In genomic region chr2:85539361-85540130, GRCh38 we compare ENCODE assay signal across 8 cellular contexts. TPM values are rescaled to one million over a fixed set of nuclear protein-coding genes. Genes with fewer than 3 reads are reported as not detected.
A peak's percentile ranks its signal among the peaks of the same experiment; 100 is the strongest.
DNase-seq lines count a peak whose midpoint lies in the region; ATAC-seq and TF ChIP-seq lines count a peak whose summit lies in the region.

No MANE protein-coding gene starts in this region.

- H2AFZ ChIP-seq in parathyroid adenoma, result peak overlapping the region; percentile 90

- no peak for TF ChIP-seq POLR2A in tibial nerve (IDR thresholded peaks at IDR 0.05)

- peaks cover 51 to 55% (median 55%) of the 10 kb centered on the region in 11 experiments for H4K20me1 ChIP-seq in BLaER1 treated with 17β-estradiol and CSF1 and Interleukin-3, amounts not matched to agents 10 nM and 100 nM

- H3K9ac ChIP-seq in BLaER1 treated with 17β-estradiol and CSF1 and Interleukin-3, amounts not matched to agents 10 nM and 100 nM, result peak overlapping the region; percentile 96 to 100 (median 99)
- peak overlapping the region; percentile 99 for H3K9ac ChIP-seq in parathyroid adenoma

- no peaks in the 10 kb centered on the region for H3K9me3 ChIP-seq in BLaER1 treated with 17β-estradiol and CSF1 and Interleukin-3, amounts not matched to agents 10 nM and 100 nM (replicated peaks in 1 of 11)
- H3K9me3 ChIP-seq in parathyroid adenoma (ENCODE audit: control insufficient read depth, low read length), result no peaks in the 10 kb centered on the region
- no peaks in the 10 kb centered on the region for H3K9me3 ChIP-seq in tibial nerve

- H3K27me3 ChIP-seq in BLaER1 treated with 17β-estradiol and CSF1 and Interleukin-3, amounts not matched to agents 10 nM and 100 nM, result no peaks in the 10 kb centered on the region
- H3K27me3 ChIP-seq in parathyroid adenoma (ENCODE audit: control insufficient read depth, insufficient read depth, low read length), result no peaks in the 10 kb centered on the region
- H3K27me3 ChIP-seq in tibial nerve, result no peaks in the 10 kb centered on the region

- WGBS in tibial nerve, 2 donors, result 0 to 1% methylated on average over 45 to 48 of the region's 67 CpGs

- intact Hi-C loops in Right ventricle myocardium superior (cut with DNase I), result loop anchor here (5.0 kb wide), 2 partner anchors 37 to 102 kb away; no protein-coding TSS in a partner anchor

- peak; percentile 43 for DNase-seq in GM19238 (ENCODE audit: insufficient read length, low spot score)
- DNase-seq in SK-MEL-5 (ENCODE audit: low read depth, low spot score), result peak; percentile 88
- peak; percentile 71 to 81 for DNase-seq in activated naive CD4-positive, alpha-beta T cell treated with anti-CD3 and anti-CD28 coated beads, Interleukin-2, amount 50 U/mL, for 72 hours (ENCODE audit: low spot score in 2 of 2)
- peak; percentile 83 for DNase-seq in Right ventricle myocardium superior
- DNase-seq in tibial nerve (ENCODE audit: low spot score in 2 of 2), result peak; percentile 53 to 57

- H3K4me3 ChIP-seq in BLaER1 treated with 17β-estradiol and CSF1 and Interleukin-3, amounts not matched to agents 10 nM and 100 nM, result peak overlapping the region; percentile 79 to 99 (median 91)
- peak overlapping the region; percentile 97 for H3K4me3 ChIP-seq in parathyroid adenoma (ENCODE audit: low read depth, low read length)
- H3K4me3 ChIP-seq in tibial nerve, result peak overlapping the region; percentile 71 to 98 (median 82)

- TF ChIP-seq CTCF in parathyroid adenoma (IDR thresholded peaks at IDR 0.05) (no peak), tibial nerve (IDR thresholded peaks at IDR 0.05) (peak in 1 of 5 experiments; percentile 11)

- no peaks in the 10 kb centered on the region for H3K9me3 Mint-ChIP-seq in activated naive CD4-positive, alpha-beta T cell treated with anti-CD3 and anti-CD28 coated beads, Interleukin-2, amount 50 U/mL, for 72 hours

- peak overlapping the region; percentile 97 to 100 (median 99) for H3K27ac ChIP-seq in BLaER1 treated with 17β-estradiol and CSF1 and Interleukin-3, amounts not matched to agents 10 nM and 100 nM
- H3K27ac ChIP-seq in parathyroid adenoma, result peak overlapping the region; percentile 99
- H3K27ac ChIP-seq in tibial nerve, result peak overlapping the region; percentile 97 to 99 (median 98)

- peak in 1 of 2 donors; percentile 59 for TF ChIP-seq EP300 in tibial nerve (IDR thresholded peaks at IDR 0.05)

- peaks cover 49 to 66% (median 56%) of the 10 kb centered on the region in 10 experiments for H3K4me1 ChIP-seq in BLaER1 treated with 17β-estradiol and CSF1 and Interleukin-3, amounts not matched to agents 10 nM and 100 nM
- peaks cover 30% of the 10 kb centered on the region for H3K4me1 ChIP-seq in parathyroid adenoma
- peaks cover 0 to 52% (median 26%) of the 10 kb centered on the region in 4 donors for H3K4me1 ChIP-seq in tibial nerve

- H3K36me3 ChIP-seq in BLaER1 treated with 17β-estradiol and CSF1 and Interleukin-3, amounts not matched to agents 10 nM and 100 nM, result peaks cover 46 to 51% (median 50%) of the 10 kb centered on the region in 11 experiments
- H3K36me3 ChIP-seq in parathyroid adenoma (ENCODE audit: control insufficient read depth, insufficient read depth, low read length), result no peaks in the 10 kb centered on the region
- H3K36me3 ChIP-seq in tibial nerve, result peaks cover 10 to 36% (median 26%) of the 10 kb centered on the region in 3 donors

- in situ Hi-C loops in SK-MEL-5 (cut with HindIII; ENCODE audit: low pct_unique_long_range_greater_than_20kb, low sequenced_read_pairs), result no loop called here

- H3K27ac Mint-ChIP-seq in activated naive CD4-positive, alpha-beta T cell treated with anti-CD3 and anti-CD28 coated beads, Interleukin-2, amount 50 U/mL, for 72 hours, result peak overlapping the region; percentile 94 to 97

- H3K4me2 ChIP-seq in BLaER1 treated with 17β-estradiol and CSF1 and Interleukin-3, amounts not matched to agents 10 nM and 100 nM, result peak overlapping the region; percentile 84 to 97 (median 93)
- H3K4me2 ChIP-seq in parathyroid adenoma (ENCODE audit: low read length), result peak overlapping the region; percentile 98

- peaks cover 54 to 68% of the 10 kb centered on the region in 2 donors for H3K36me3 Mint-ChIP-seq in activated naive CD4-positive, alpha-beta T cell treated with anti-CD3 and anti-CD28 coated beads, Interleukin-2, amount 50 U/mL, for 72 hours

- peak; percentile 28 for ATAC-seq in HG03439 (IDR thresholded peaks at IDR 0.05; ENCODE audit: unreplicated experiment)
- ATAC-seq in activated naive CD4-positive, alpha-beta T cell treated with anti-CD3 and anti-CD28 coated beads, Interleukin-2, amount 50 U/mL, for 72 hours, result peak; percentile 37 to 42
- peak; percentile 66 for ATAC-seq in Right ventricle myocardium superior (ENCODE audit: poor library complexity)

- H3K79me2 ChIP-seq in parathyroid adenoma, result peaks cover 14% of the 10 kb centered on the region

RNA-seq across cellular contexts. Expression of gene MAT2A, which starts 0.6 kb away (rescaled TPM):
- total RNA-seq in SK-MEL-5 (2014; rRNA removed; shearing (Covaris generic)), result 88.9 and 107 TPM in 2 replicates
- polyA plus RNA-seq in SK-MEL-5 (2015; cell fraction: cytosol; rRNA removed), result 112 and 158 TPM in 2 replicates
- polyA plus RNA-seq in SK-MEL-5 (2015; cell fraction: nucleus; rRNA removed), result 4,957 and 5,616 TPM in 2 replicates
- 100 to 1,000 TPM; 271 to 281 TPM for total RNA-seq in activated naive CD4-positive, alpha-beta T cell treated with anti-CD3 and anti-CD28 coated beads, Interleukin-2, amount 50 U/mL, for 72 hours
- total RNA-seq in Right ventricle myocardium superior, result 116 TPM
- total RNA-seq in tibial nerve, result 100 to 1,000 TPM; 139 to 164 (median 145) TPM

RNA-seq across cellular contexts. Expression of gene GGCX, which starts 21.7 kb away (rescaled TPM):
- 71.5 and 90.9 TPM in 2 replicates for total RNA-seq in SK-MEL-5 (2014; rRNA removed; shearing (Covaris generic))
- polyA plus RNA-seq in SK-MEL-5 (2015; cell fraction: cytosol; rRNA removed), result 133 and 155 TPM in 2 replicates
- polyA plus RNA-seq in SK-MEL-5 (2015; cell fraction: nucleus; rRNA removed), result 61.0 and 91.2 TPM in 2 replicates
- 10 to 100 TPM; 21.2 to 21.5 TPM for total RNA-seq in activated naive CD4-positive, alpha-beta T cell treated with anti-CD3 and anti-CD28 coated beads, Interleukin-2, amount 50 U/mL, for 72 hours
- 25.1 TPM for total RNA-seq in Right ventricle myocardium superior
- 10 to 100 TPM; 24.7 to 34.3 (median 27.1) TPM for total RNA-seq in tibial nerve

RNA-seq across cellular contexts. Expression of gene VAMP8, which starts 37.8 kb away (rescaled TPM):
- 48.2 and 51.9 TPM in 2 replicates for total RNA-seq in SK-MEL-5 (2014; rRNA removed; shearing (Covaris generic))
- polyA plus RNA-seq in SK-MEL-5 (2015; cell fraction: cytosol; rRNA removed), result 51.1 and 75.2 TPM in 2 replicates
- 2.0 and 17.0 TPM in 2 replicates for polyA plus RNA-seq in SK-MEL-5 (2015; cell fraction: nucleus; rRNA removed)
- total RNA-seq in activated naive CD4-positive, alpha-beta T cell treated with anti-CD3 and anti-CD28 coated beads, Interleukin-2, amount 50 U/mL, for 72 hours, result 100 to 1,000 TPM; 119 to 135 TPM
- total RNA-seq in Right ventricle myocardium superior (16.9 TPM), tibial nerve (10 to 100 TPM in 2 of 4 donors, 1 to 10 TPM in 2; 4.3 to 24.0 (median 11.8) TPM)

RNA-seq across cellular contexts. Expression of gene VAMP5, which starts 44.7 kb away (rescaled TPM):
- total RNA-seq in SK-MEL-5 (2014; rRNA removed; shearing (Covaris generic)), result not detected in 2 replicates
- polyA plus RNA-seq in SK-MEL-5 (2015; cell fraction: cytosol; rRNA removed), result 0.32 TPM in 1 of 2 replicates, not detected in the other
- polyA plus RNA-seq in SK-MEL-5 (2015; cell fraction: nucleus; rRNA removed), result not detected in 2 replicates
- 10 to 100 TPM; 50.6 to 68.0 TPM for total RNA-seq in activated naive CD4-positive, alpha-beta T cell treated with anti-CD3 and anti-CD28 coated beads, Interleukin-2, amount 50 U/mL, for 72 hours
- 56.3 TPM for total RNA-seq in Right ventricle myocardium superior
- total RNA-seq in tibial nerve, result 10 to 100 TPM; 39.6 to 91.6 (median 55.6) TPM

RNA-seq across cellular contexts. Expression of gene RNF181, which starts 56.0 kb away (rescaled TPM):
- 212 and 226 TPM in 2 replicates for total RNA-seq in SK-MEL-5 (2014; rRNA removed; shearing (Covaris generic))
- 99.9 and 143 TPM in 2 replicates for polyA plus RNA-seq in SK-MEL-5 (2015; cell fraction: cytosol; rRNA removed)
- 44.4 and 47.6 TPM in 2 replicates for polyA plus RNA-seq in SK-MEL-5 (2015; cell fraction: nucleus; rRNA removed)
- 100 to 1,000 TPM; 128 to 163 TPM for total RNA-seq in activated naive CD4-positive, alpha-beta T cell treated with anti-CD3 and anti-CD28 coated beads, Interleukin-2, amount 50 U/mL, for 72 hours
- total RNA-seq in Right ventricle myocardium superior (74.5 TPM), tibial nerve (100 to 1,000 TPM; 117 to 212 (median 162) TPM)

Comparison
In these comparisons a context has a peak if more than half of its experiments do, and no peak if none do; other contexts are left out.
1. Peak in every context shown above with its lines: DNase-seq, ATAC-seq, H3K4me3 ChIP-seq and H3K27ac ChIP-seq.